ENCODE assay signal across 9 cellular contexts in genomic region chr18:48667276-48668254, GRCh38.
A peak's percentile ranks its signal among the peaks of the same experiment; 100 is the strongest.
DNase-seq lines count a peak whose midpoint lies in the region; ATAC-seq, FAIRE-seq and TF ChIP-seq lines count a peak whose summit lies in the region.
"Had no signal": no experiment of that assay in that cellular context is flagged by ENCODE, and none has a peak within 500 bp of the region (broad histone marks: within the 10 kb centered on the region; RNA-seq: fewer than 3 reads in every experiment).

No MANE protein-coding gene starts in this region.

- H3K36me3 ChIP-seq in Peyer's patch: peaks cover 0 to 10% (median 0%) of the 10 kb centered on the region in 3 donors

- TF ChIP-seq CTCF in Peyer's patch (IDR thresholded peaks at IDR 0.05): peak in 4 of 6 experiments; percentile 6 to 41 (median 24)

- H3K27ac ChIP-seq in Peyer's patch: no peak overlapping the region

- H3K27me3 ChIP-seq in Peyer's patch: no peaks in the 10 kb centered on the region

- H3K4me3 ChIP-seq in Peyer's patch: no peak overlapping the region

- H3K36me3 Mint-ChIP-seq in activated T-helper 1 cell treated with anti-CD3 and anti-CD28 coated beads, Interleukin-12 subunit alpha, Interleukin-12 subunit beta, Interleukin-2, Interleukin-4 antibody, amounts not matched to agents 30 ng/mL and 10 ng/mL and 1 ng/mL, durations not matched to agents 14 hours and 24 hours and 36 hours (ENCODE audit: low read depth): peaks cover 2% of the 10 kb centered on the region

- H3K4me1 Mint-ChIP-seq in activated T-helper 1 cell treated with anti-CD3 and anti-CD28 coated beads, Interleukin-12 subunit alpha, Interleukin-12 subunit beta, Interleukin-2, Interleukin-4 antibody, amounts not matched to agents 30 ng/mL and 10 ng/mL and 1 ng/mL, durations not matched to agents 14 hours and 24 hours and 36 hours (ENCODE audit: low read depth): no peaks in the 10 kb centered on the region
- H3K4me1 Mint-ChIP-seq: central memory CD8-positive, alpha-beta T cell had no signal

- no peaks in the 10 kb centered on the region for H3K4me1 ChIP-seq in Peyer's patch

- ATAC-seq in HG02678 (IDR thresholded peaks at IDR 0.05; ENCODE audit: unreplicated experiment): peak; percentile 67
- no peak for ATAC-seq in HG03521 (IDR thresholded peaks at IDR 0.05; ENCODE audit: unreplicated experiment)

- FAIRE-seq in HTR-8/SVneo (lab: Jason Lieb, UNC): no peak

- peaks cover 14% of the 10 kb centered on the region for H3K9me3 Mint-ChIP-seq in activated T-helper 1 cell treated with anti-CD3 and anti-CD28 coated beads, Interleukin-12 subunit alpha, Interleukin-12 subunit beta, Interleukin-2, Interleukin-4 antibody, amounts not matched to agents 30 ng/mL and 10 ng/mL and 1 ng/mL, durations not matched to agents 14 hours and 24 hours and 36 hours

- intact Hi-C loops in activated T-helper 1 cell treated with anti-CD3 and anti-CD28 coated beads, Interleukin-12 subunit alpha, Interleukin-12 subunit beta, Interleukin-2, Interleukin-4 antibody, amounts not matched to agents 30 ng/mL and 10 ng/mL and 1 ng/mL, durations not matched to agents 14 hours and 24 hours and 36 hours (cut with micrococcal nuclease): no loop called here

- no peak for TF ChIP-seq POLR2A in Peyer's patch (IDR thresholded peaks at IDR 0.05)

- no peak overlapping the region for H3K4me3 Mint-ChIP-seq in activated T-helper 1 cell treated with anti-CD3 and anti-CD28 coated beads, Interleukin-12 subunit alpha, Interleukin-12 subunit beta, Interleukin-2, Interleukin-4 antibody, amounts not matched to agents 30 ng/mL and 10 ng/mL and 1 ng/mL, durations not matched to agents 14 hours and 24 hours and 36 hours
- H3K4me3 Mint-ChIP-seq: central memory CD8-positive, alpha-beta T cell had no signal

- DNase-seq in DMS53 (lab: John Stamatoyannopoulos, UW) (peak; percentile 93), Peyer's patch (no peak), kidney tubule cell (ENCODE audit: low spot score) (peak; percentile 49), HTR-8/SVneo (ENCODE audit: insufficient read length, low spot score) (no peak), GM19240 (ENCODE audit: insufficient read length, low spot score) (no peak)
- DNase-seq in activated T-helper 1 cell treated with anti-CD3 and anti-CD28 coated beads, Interleukin-12 subunit alpha, Interleukin-12 subunit beta, Interleukin-2, Interleukin-4 antibody, amounts not matched to agents 30 ng/mL and 10 ng/mL and 1 ng/mL, durations not matched to agents 14 hours and 24 hours and 36 hours (ENCODE audit: low spot score): no peak

- H3K27me3 Mint-ChIP-seq in activated T-helper 1 cell treated with anti-CD3 and anti-CD28 coated beads, Interleukin-12 subunit alpha, Interleukin-12 subunit beta, Interleukin-2, Interleukin-4 antibody, amounts not matched to agents 30 ng/mL and 10 ng/mL and 1 ng/mL, durations not matched to agents 14 hours and 24 hours and 36 hours (ENCODE audit: insufficient read depth): peaks cover 4% of the 10 kb centered on the region

- H3K27ac Mint-ChIP-seq in activated T-helper 1 cell treated with anti-CD3 and anti-CD28 coated beads, Interleukin-12 subunit alpha, Interleukin-12 subunit beta, Interleukin-2, Interleukin-4 antibody, amounts not matched to agents 30 ng/mL and 10 ng/mL and 1 ng/mL, durations not matched to agents 14 hours and 24 hours and 36 hours: no peak overlapping the region

- peaks cover 0 to 7% (median 0%) of the 10 kb centered on the region in 4 donors for H3K9me3 ChIP-seq in Peyer's patch

Comparison
In these comparisons a context has a peak if more than half of its experiments do, and no peak if none do; other contexts are left out.
1. DNase-seq: peak in DMS53 (single experiment) and kidney tubule cell (single experiment); none in Peyer's patch (0 of 3), HTR-8/SVneo (single experiment), GM19240 (single experiment) and activated T-helper 1 cell treated with anti-CD3 and anti-CD28 coated beads, Interleukin-12 subunit alpha, Interleukin-12 subunit beta, Interleukin-2, Interleukin-4 antibody, amounts not matched to agents 30 ng/mL and 10 ng/mL and 1 ng/mL, durations not matched to agents 14 hours and 24 hours and 36 hours (single experiment).